18 cellular contexts compared by ENCODE assay signal in genomic region chr11:68258363-68258765, GRCh38. TPM values are rescaled to one million over a fixed set of nuclear protein-coding genes. Genes with fewer than 3 reads are reported as not detected.
DNase-seq lines count a peak whose midpoint lies in the region; ATAC-seq and TF ChIP-seq lines count a peak whose summit lies in the region.
"Had no signal": no experiment of that assay in that cellular context is flagged by ENCODE, and none has a peak within 500 bp of the region (broad histone marks: within the 10 kb centered on the region; RNA-seq: fewer than 3 reads in every experiment).

No MANE protein-coding gene starts in this region.

- no peaks in the 10 kb centered on the region for H3K9me3 ChIP-seq in stomach smooth muscle (ENCODE audit: control insufficient read depth in 2 of 2, low read length in 2 of 2)
- H3K9me3 ChIP-seq in esophagus squamous epithelium = no peaks in the 10 kb centered on the region
- H3K9me3 ChIP-seq: BE2C, MG63 had no signal

- ATAC-seq in memory B cell (ENCODE audit: low read depth) = no peak
- ATAC-seq in HG03025 (IDR thresholded peaks at IDR 0.05; ENCODE audit: low FRiP score, unreplicated experiment) = no peak
- ATAC-seq in GM21825 (IDR thresholded peaks at IDR 0.05; ENCODE audit: unreplicated experiment) = no peak

- intact Hi-C loops in dorsolateral prefrontal cortex (cut with DNase I) (loop anchor here (5.0 kb wide), 3 partner anchors 41 to 189 kb away; no protein-coding TSS in a partner anchor), esophagus squamous epithelium (cut with DNase I) (loop anchor here (5.0 kb wide), 1 partner anchor 189 kb away; no protein-coding TSS in a partner anchor)

- H3K9ac ChIP-seq in stomach smooth muscle (ENCODE audit: low read length in 2 of 2) = peak overlapping the region in 1 of 2 donors; percentile 28

- no peak for TF ChIP-seq POLR2A in esophagus squamous epithelium (IDR thresholded peaks at IDR 0.05)

- H3K27me3 ChIP-seq in dorsolateral prefrontal cortex (no peaks in the 10 kb centered on the region), stomach smooth muscle (ENCODE audit: control insufficient read depth in 1 of 2, insufficient read depth in 2 of 2, low read length in 2 of 2) (no peaks in the 10 kb centered on the region), esophagus squamous epithelium (no peaks in the 10 kb centered on the region)
- H3K27me3 ChIP-seq: BE2C, MG63 had no signal

- DNase-seq in RWPE1 (ENCODE audit: low spot score) = no peak
- no peak for DNase-seq in dorsolateral prefrontal cortex
- no peak for DNase-seq in memory B cell (ENCODE audit: low spot score in 2 of 2)
- no peak for DNase-seq in esophagus squamous epithelium (lab: John Stamatoyannopoulos, UW)
- no peak for DNase-seq in DMS153 treated with DMSO at 0.1 percent for 48 hours (lab: John Stamatoyannopoulos, UW; ENCODE audit: unreplicated experiment)
- DNase-seq: BE2C; CD4-positive, alpha-beta T cell; DMS79; GM23248; MG63; NCI-H1092; NCI-H2081 treated with DMSO at 0.1 percent for 48 hours; NCI-H510A treated with DMSO at 0.1 percent for 48 hours; NCI-H82; PC-9 had no signal

- no peak overlapping the region for H3K4me3 Mint-ChIP-seq in memory B cell
- H3K4me3 Mint-ChIP-seq: CD4-positive, alpha-beta T cell had no signal

- H3K9me3 Mint-ChIP-seq in memory B cell = no peaks in the 10 kb centered on the region
- H3K9me3 Mint-ChIP-seq: CD4-positive, alpha-beta T cell had no signal

- POLR2A ChIA-PET in RWPE1 (lab: Yijun Ruan, JAX; ENCODE audit: low non-redundant PET) = interaction anchor here (1.4 kb wide), 1 partner anchor 38 kb away, joined by 3 read pairs; no protein-coding TSS in a partner anchor

- TF ChIP-seq CTCF in RWPE1 (conservative IDR thresholded peaks at IDR 0.05; ENCODE audit: low read depth) = no peak
- TF ChIP-seq CTCF in dorsolateral prefrontal cortex (IDR thresholded peaks at IDR 0.05 in 54 of 56, conservative IDR thresholded peaks at IDR 0.05 in 2 of 56; ENCODE audit: low read depth in 1 of 56, partially characterized antibody in 56 of 56) = no peak
- no peak for TF ChIP-seq CTCF in esophagus squamous epithelium (IDR thresholded peaks at IDR 0.05)

- peak overlapping the region; percentile 84 for H3K27ac Mint-ChIP-seq in memory B cell
- H3K27ac Mint-ChIP-seq: CD4-positive, alpha-beta T cell had no signal

- peaks cover 10% of the 10 kb centered on the region for H3K4me1 Mint-ChIP-seq in memory B cell

- H3K36me3 Mint-ChIP-seq in memory B cell = peaks cover 13% of the 10 kb centered on the region

- WGBS in esophagus squamous epithelium, 2 donors = 82 to 83% methylated on average over 9 to 13 of the region's 13 CpGs

- peaks cover 24 to 25% of the 10 kb centered on the region in 2 donors for H3K36me3 ChIP-seq in stomach smooth muscle (ENCODE audit: control insufficient read depth in 2 of 2, insufficient read depth in 2 of 2, low read length in 2 of 2)
- peaks cover 0 to 33% (median 17%) of the 10 kb centered on the region in 3 donors for H3K36me3 ChIP-seq in esophagus squamous epithelium

- H3K27ac ChIP-seq in RWPE1 = peak overlapping the region; percentile 57
- peak overlapping the region in 38 of 59 donors; percentile 10 to 85 (median 60) for H3K27ac ChIP-seq in dorsolateral prefrontal cortex
- peak overlapping the region; percentile 31 for H3K27ac ChIP-seq in stomach smooth muscle (ENCODE audit: low read length)
- peak overlapping the region in 1 of 4 donors; percentile 3 for H3K27ac ChIP-seq in esophagus squamous epithelium
- H3K27ac ChIP-seq: GM23248, PC-9 had no signal

- no peak overlapping the region for H3K4me3 ChIP-seq in dorsolateral prefrontal cortex
- no peak overlapping the region for H3K4me3 ChIP-seq in stomach smooth muscle (ENCODE audit: low read length in 2 of 2)
- no peak overlapping the region for H3K4me3 ChIP-seq in esophagus squamous epithelium
- H3K4me3 ChIP-seq: MG63, PC-9 had no signal

- H3K4me1 ChIP-seq in stomach smooth muscle (ENCODE audit: control insufficient read depth, insufficient read depth, low read length) (peaks cover 8% of the 10 kb centered on the region), esophagus squamous epithelium (peaks cover 0 to 18% (median 4%) of the 10 kb centered on the region in 3 donors)
- H3K4me1 ChIP-seq: BE2C had no signal

- CTCF ChIA-PET in RWPE1 (lab: Yijun Ruan, JAX) = interaction anchor here (0.6 to 4.1 kb wide), 7 partner anchors 9 to 1159 kb away, joined by 3 to 58 read pairs (median 4); partner anchors contain the start of gene C11orf24

- no peaks in the 10 kb centered on the region for H3K27me3 Mint-ChIP-seq in memory B cell
- H3K27me3 Mint-ChIP-seq: CD4-positive, alpha-beta T cell had no signal

RNA-seq across cellular contexts. Expression of gene C11orf24, which starts 13.4 kb away (rescaled TPM):
- total RNA-seq in dorsolateral prefrontal cortex = 10 to 100 TPM; 12.6 to 56.0 (median 23.3) TPM
- total RNA-seq in esophagus squamous epithelium = 10 to 100 TPM; 11.4 to 23.3 (median 12.6) TPM

RNA-seq across cellular contexts. Expression of gene KMT5B, which starts 45.3 kb away (rescaled TPM):
- total RNA-seq in dorsolateral prefrontal cortex = 10 to 100 TPM; 44.6 to 73.3 (median 57.5) TPM
- total RNA-seq in esophagus squamous epithelium = 10 to 100 TPM; 18.4 to 37.6 (median 21.9) TPM

RNA-seq across cellular contexts. Expression of gene LRP5, which starts 54.0 kb away (rescaled TPM):
- total RNA-seq in dorsolateral prefrontal cortex (10 to 100 TPM in 50 of 120 experiments, 1 to 10 TPM in 70; 4.5 to 21.7 (median 9.2) TPM), esophagus squamous epithelium (10 to 100 TPM; 13.7 to 24.0 (median 20.9) TPM)
